23 cellular contexts compared by ENCODE assay signal in the genomic region with DNA sequence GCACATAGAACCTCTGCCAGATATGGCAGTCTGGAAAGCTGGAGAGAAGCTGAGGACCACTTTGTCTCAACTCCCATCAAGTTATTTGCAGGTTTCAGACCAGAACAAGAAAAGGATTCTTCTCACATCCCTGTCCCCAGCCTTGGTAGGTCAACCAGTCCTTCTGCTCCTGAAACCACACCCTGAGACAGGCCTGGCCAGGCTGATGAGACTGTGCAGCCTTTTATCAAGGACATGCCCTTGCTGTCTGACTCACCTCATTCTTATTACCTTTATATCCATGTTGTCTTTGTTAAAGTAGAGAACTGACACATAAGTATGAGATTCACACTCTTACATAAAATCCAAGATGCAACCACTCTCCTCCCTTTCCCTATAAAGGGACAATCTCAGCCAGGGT.
"Had no signal": no experiment of that assay in that cellular context is flagged by ENCODE, and none has a peak within 500 bp of the region (broad histone marks: within the 10 kb centered on the region; RNA-seq: fewer than 3 reads in every experiment).

No MANE protein-coding gene starts in this region.

- H3K36me3 Mint-ChIP-seq: activated naive CD8-positive, alpha-beta T cell; stimulated activated effector memory CD8-positive, alpha-beta T cell treated with anti-CD3 and anti-CD28 coated beads, Interleukin-12 subunit alpha, Interleukin-12 subunit beta, amount 100 ng/mL, for 72 hours had no signal

- H3K27me3 ChIP-seq: adrenal gland, ascending aorta, brain microvascular endothelial cell, left lung, neutrophil, pancreas, right atrium auricular region, tibial nerve, uterus had no signal

- DNase-seq: activated CD4-positive, alpha-beta T cell treated with anti-CD3 and anti-CD28 coated beads for 1 hour; activated CD4-positive, alpha-beta T cell treated with anti-CD3 and anti-CD28 coated beads, Interleukin-2, amount 50 U/mL, for 1 hour; activated CD8-positive, alpha-beta T cell treated with anti-CD3 and anti-CD28 coated beads, Interleukin-2, amount 10 ng/mL, durations not matched to agents 7 days and 5 days; adrenal gland; brain microvascular endothelial cell; endodermal cell; foreskin fibroblast; left lung; midbrain; pancreas; psoas muscle; stimulated activated CD4-positive, alpha-beta T cell treated with anti-CD3 and anti-CD28 coated beads, Interleukin-1b, Interleukin-23, amount 100 ng/mL, for 48 hours; stimulated activated naive CD8-positive, alpha-beta T cell treated with anti-CD3 and anti-CD28 coated beads, Interleukin-15, amount 100 ng/mL, for 72 hours; T-helper 9 cell; uterus had no signal

- ATAC-seq: activated CD8-positive, alpha-beta T cell treated with anti-CD3 and anti-CD28 coated beads, Interleukin-2, amount 10 ng/mL, durations not matched to agents 7 days and 5 days; left lung; pancreas; psoas muscle; stimulated activated effector memory CD8-positive, alpha-beta T cell treated with anti-CD3 and anti-CD28 coated beads, Interleukin-12 subunit alpha, Interleukin-12 subunit beta, amount 100 ng/mL, for 72 hours; stimulated activated naive CD8-positive, alpha-beta T cell treated with anti-CD3 and anti-CD28 coated beads, Interleukin-15, amount 100 ng/mL, for 72 hours had no signal

- H3K9me3 Mint-ChIP-seq: endodermal cell; nephron; stimulated activated effector memory CD8-positive, alpha-beta T cell treated with anti-CD3 and anti-CD28 coated beads, Interleukin-12 subunit alpha, Interleukin-12 subunit beta, amount 100 ng/mL, for 72 hours; stimulated activated naive CD8-positive, alpha-beta T cell treated with anti-CD3 and anti-CD28 coated beads, Interleukin-15, amount 100 ng/mL, for 72 hours had no signal

- H3K4me3 Mint-ChIP-seq: activated CD8-positive, alpha-beta T cell treated with anti-CD3 and anti-CD28 coated beads, Interleukin-2, amount 10 ng/mL, durations not matched to agents 7 days and 5 days; activated naive CD8-positive, alpha-beta T cell; endodermal cell; nephron; stimulated activated effector memory CD8-positive, alpha-beta T cell treated with anti-CD3 and anti-CD28 coated beads, Interleukin-12 subunit alpha, Interleukin-12 subunit beta, amount 100 ng/mL, for 72 hours; stimulated activated naive CD8-positive, alpha-beta T cell treated with anti-CD3 and anti-CD28 coated beads, Interleukin-15, amount 100 ng/mL, for 72 hours had no signal

- H3K27ac Mint-ChIP-seq: activated CD8-positive, alpha-beta T cell treated with anti-CD3 and anti-CD28 coated beads, Interleukin-2, amount 10 ng/mL, durations not matched to agents 7 days and 5 days; activated naive CD8-positive, alpha-beta T cell; endodermal cell; stimulated activated effector memory CD8-positive, alpha-beta T cell treated with anti-CD3 and anti-CD28 coated beads, Interleukin-12 subunit alpha, Interleukin-12 subunit beta, amount 100 ng/mL, for 72 hours; stimulated activated naive CD8-positive, alpha-beta T cell treated with anti-CD3 and anti-CD28 coated beads, Interleukin-15, amount 100 ng/mL, for 72 hours had no signal

- H3K4me3 ChIP-seq: adrenal gland, ascending aorta, coronary artery, left lung, pancreas, psoas muscle, right atrium auricular region, tibial nerve, uterus had no signal

- H3K36me3 ChIP-seq: adrenal gland, brain microvascular endothelial cell, left lung, neutrophil, pancreas, right atrium auricular region, tibial nerve, uterus had no signal

- H3K27ac ChIP-seq: adrenal gland, ascending aorta, brain microvascular endothelial cell, coronary artery, left lung, neutrophil, pancreas, psoas muscle, right atrium auricular region, tibial nerve, uterus had no signal

- H3K4me1 ChIP-seq: adrenal gland, ascending aorta, left lung, pancreas, right atrium auricular region, tibial nerve, uterus had no signal

- FAIRE-seq: pancreas had no signal

- H3K4me1 Mint-ChIP-seq: nephron; stimulated activated effector memory CD8-positive, alpha-beta T cell treated with anti-CD3 and anti-CD28 coated beads, Interleukin-12 subunit alpha, Interleukin-12 subunit beta, amount 100 ng/mL, for 72 hours; stimulated activated naive CD8-positive, alpha-beta T cell treated with anti-CD3 and anti-CD28 coated beads, Interleukin-15, amount 100 ng/mL, for 72 hours had no signal

- H3K9me3 ChIP-seq: adrenal gland, ascending aorta, left lung, neutrophil, pancreas, psoas muscle, right atrium auricular region, tibial nerve, uterus had no signal

- H3K27me3 Mint-ChIP-seq: activated naive CD8-positive, alpha-beta T cell had no signal
